In genomic region chr1:46303038-46303871, GRCh38 we compare ENCODE assay signal across 1 cellular context.
A peak's percentile ranks its signal among the peaks of the same experiment; 100 is the strongest.
TF ChIP-seq lines count a peak whose summit lies in the region.

LRRC41 (minus strand) TSS chr1:46303616; CDS start chr1:46303322, 294 bp downstream.
UQCRH (plus strand) TSS chr1:46303698; CDS start chr1:46303767, 69 bp downstream.

TF ChIP-seq in HepG2, 621 proteins besides CTCF, POLR2A, EP300 and RAD21 (continued from another document and continues in another):
- TF ChIP-seq NRL (CRISPR knock-in tag; IDR thresholded peaks at IDR 0.05; ENCODE audit: borderline replicate concordance) (no peak), ZNF224 (CRISPR knock-in tag; IDR thresholded peaks at IDR 0.05) (no peak), TBL1XR1 (IDR thresholded peaks at IDR 0.05; ENCODE audit: borderline replicate concordance, low read length, partially characterized antibody) (peak; percentile 34), ZBTB3 (CRISPR knock-in tag; IDR thresholded peaks at IDR 0.05; ENCODE audit: borderline replicate concordance, low read depth) (no peak; the same call in 1 of the 2 replicates), KDM4B (CRISPR knock-in tag; IDR thresholded peaks at IDR 0.05) (peak; percentile 71; the same call in 1 of the 2 replicates), MBNL3 (CRISPR knock-in tag; conservative IDR thresholded peaks at IDR 0.05) (no peak), MAFF (IDR thresholded peaks at IDR 0.05; ENCODE audit: low read depth, low read length) (no peak), HES4 (CRISPR knock-in tag; IDR thresholded peaks at IDR 0.05; ENCODE audit: borderline replicate concordance) (no peak), ZNF205 (CRISPR knock-in tag; IDR thresholded peaks at IDR 0.05) (no peak), ZNF614 (CRISPR knock-in tag; IDR thresholded peaks at IDR 0.05; ENCODE audit: borderline replicate concordance) (no peak), KDM5A (IDR thresholded peaks at IDR 0.05; ENCODE audit: borderline replicate concordance, low read length) (peak; percentile 54; the same call in 1 of the 2 replicates), CREB3 (CRISPR knock-in tag; IDR thresholded peaks at IDR 0.05) (no peak), MTA1 (CRISPR knock-in tag; IDR thresholded peaks at IDR 0.05; ENCODE audit: borderline replicate concordance) (no peak), ZNF343 (CRISPR knock-in tag; IDR thresholded peaks at IDR 0.05) (no peak), ATF3 (CRISPR knock-in tag; IDR thresholded peaks at IDR 0.05) (no peak), GMEB2 (CRISPR knock-in tag; IDR thresholded peaks at IDR 0.05; ENCODE audit: low read depth) (no peak), ZNF20 (CRISPR knock-in tag; IDR thresholded peaks at IDR 0.05) (no peak), KAT8 (CRISPR knock-in tag; IDR thresholded peaks at IDR 0.05) (peak; percentile 74; the same call in 1 of the 2 replicates), MIER2 (CRISPR knock-in tag; IDR thresholded peaks at IDR 0.05) (no peak), CCDC6 (CRISPR knock-in tag; IDR thresholded peaks at IDR 0.05) (peak; percentile 52; the same call in 1 of the 2 replicates), ZNF382 (CRISPR knock-in tag; IDR thresholded peaks at IDR 0.05; ENCODE audit: borderline replicate concordance) (no peak), U2AF2 (IDR thresholded peaks at IDR 0.05; ENCODE audit: low read depth, low read length) (no peak), EEA1 (CRISPR knock-in tag; IDR thresholded peaks at IDR 0.05; ENCODE audit: borderline replicate concordance) (no peak), REST (IDR thresholded peaks at IDR 0.05; ENCODE audit: borderline replicate concordance in 1 of 2, low read depth in 1 of 2, low read length in 2 of 2) (peak in 1 of 2 experiments; percentile 69; a peak in 2 of 4 replicates), IKZF4 (CRISPR knock-in tag; IDR thresholded peaks at IDR 0.05; ENCODE audit: borderline replicate concordance, low read depth, not compliant biosample characterization) (peak; percentile 22), MEF2D (CRISPR knock-in tag; IDR thresholded peaks at IDR 0.05) (no peak), MNT (IDR thresholded peaks at IDR 0.05) (peak; percentile 70), ZNF646 (CRISPR knock-in tag; IDR thresholded peaks at IDR 0.05) (no peak), ZNF230 (CRISPR knock-in tag; IDR thresholded peaks at IDR 0.05) (peak; percentile 25; the same call in 1 of the 2 replicates), PRDM15 (CRISPR knock-in tag; IDR thresholded peaks at IDR 0.05) (peak; percentile 31; the same call in 1 of the 2 replicates), THAP11 (CRISPR knock-in tag; IDR thresholded peaks at IDR 0.05) (peak; percentile 85), MBD4 (IDR thresholded peaks at IDR 0.05; ENCODE audit: borderline replicate concordance, low read length) (no peak), NR1H2 (CRISPR knock-in tag; IDR thresholded peaks at IDR 0.05; ENCODE audit: borderline replicate concordance, low read depth) (no peak), CHCHD3 (CRISPR knock-in tag; IDR thresholded peaks at IDR 0.05) (no peak), NONO (IDR thresholded peaks at IDR 0.05) (no peak), NONO (CRISPR knock-in tag; conservative IDR thresholded peaks at IDR 0.05) (peak; percentile 34; the same call in 1 of the 2 replicates), SETDB1 (CRISPR knock-in tag; IDR thresholded peaks at IDR 0.05; ENCODE audit: borderline replicate concordance) (no peak), ATF2 (CRISPR knock-in tag; IDR thresholded peaks at IDR 0.05) (no peak), ZBTB26 (CRISPR knock-in tag; IDR thresholded peaks at IDR 0.05; ENCODE audit: borderline replicate concordance) (peak; percentile 84), SMARCC2 (IDR thresholded peaks at IDR 0.05) (no peak)
